Comparison of ENCODE assay signal across 8 cellular contexts in genomic region chr12:108630481-108631207, GRCh38. TPM values are rescaled to one million over a fixed set of nuclear protein-coding genes. Genes with fewer than 3 reads are reported as not detected.
DNase-seq lines count a peak whose midpoint lies in the region; ATAC-seq and TF ChIP-seq lines count a peak whose summit lies in the region.

No MANE protein-coding gene starts in this region.

- no peak for TF ChIP-seq POLR2A in upper lobe of left lung (IDR thresholded peaks at IDR 0.05)

- peak overlapping the region; percentile 100 for H3K4me3 Mint-ChIP-seq in activated naive CD4-positive, alpha-beta T cell treated with anti-CD3 and anti-CD28 coated beads, Interleukin-2, amount 10 ng/mL, durations not matched to agents 7 days and 5 days
- H3K4me3 Mint-ChIP-seq in activated CD8-positive, alpha-beta T cell treated with anti-CD3 and anti-CD28 coated beads, Interleukin-2, amount 10 ng/mL, durations not matched to agents 7 days and 5 days = peak overlapping the region; percentile 100
- peak overlapping the region; percentile 93 to 99 (median 96) for H3K4me3 Mint-ChIP-seq in immature natural killer cell

- TF ChIP-seq EP300 in upper lobe of left lung (IDR thresholded peaks at IDR 0.05) = no peak

- H3K36me3 Mint-ChIP-seq in activated naive CD4-positive, alpha-beta T cell treated with anti-CD3 and anti-CD28 coated beads, Interleukin-2, amount 10 ng/mL, durations not matched to agents 7 days and 5 days = peaks cover 63% of the 10 kb centered on the region
- H3K36me3 Mint-ChIP-seq in activated CD8-positive, alpha-beta T cell treated with anti-CD3 and anti-CD28 coated beads, Interleukin-2, amount 10 ng/mL, durations not matched to agents 7 days and 5 days (ENCODE audit: low read depth) = peaks cover 65% of the 10 kb centered on the region
- H3K36me3 Mint-ChIP-seq in immature natural killer cell = peaks cover 10 to 26% (median 16%) of the 10 kb centered on the region in 3 donors

- DNase-seq in activated naive CD4-positive, alpha-beta T cell treated with anti-CD3 and anti-CD28 coated beads, Interleukin-2, amount 10 ng/mL, durations not matched to agents 7 days and 5 days = peak; percentile 34
- no peak for DNase-seq in activated naive CD4-positive, alpha-beta T cell treated with anti-CD3 and anti-CD28 coated beads, Interleukin-2, amount 50 U/mL, for 16 hours
- DNase-seq in activated CD8-positive, alpha-beta T cell treated with anti-CD3 and anti-CD28 coated beads, Interleukin-2, amount 10 ng/mL, durations not matched to agents 7 days and 5 days = peak; percentile 47
- DNase-seq in immature natural killer cell (peak; percentile 78), upper lobe of left lung (no peak), cortex of kidney (lab: John Stamatoyannopoulos, UW) (no peak)

- no peaks in the 10 kb centered on the region for H3K9me3 ChIP-seq in upper lobe of left lung

- H3K4me1 Mint-ChIP-seq in activated naive CD4-positive, alpha-beta T cell treated with anti-CD3 and anti-CD28 coated beads, Interleukin-2, amount 10 ng/mL, durations not matched to agents 7 days and 5 days = peaks cover 64% of the 10 kb centered on the region
- H3K4me1 Mint-ChIP-seq in activated CD8-positive, alpha-beta T cell treated with anti-CD3 and anti-CD28 coated beads, Interleukin-2, amount 10 ng/mL, durations not matched to agents 7 days and 5 days (ENCODE audit: low read depth) = peaks cover 60% of the 10 kb centered on the region
- peaks cover 89 to 93% of the 10 kb centered on the region in 2 donors for H3K4me1 Mint-ChIP-seq in immature natural killer cell

- no peaks in the 10 kb centered on the region for H3K36me3 ChIP-seq in upper lobe of left lung

- WGBS in upper lobe of left lung, 2 donors = 59 to 77% methylated on average over 9 of the region's 9 CpGs

- POLR2A ChIA-PET in activated CD8-positive, alpha-beta T cell treated with anti-CD3 and anti-CD28 coated beads, Interleukin-2, amount 10 ng/mL, durations not matched to agents 7 days and 5 days (lab: Charles Lee) = interaction anchor here (0.7 to 10.9 kb wide), 4 partner anchors 12 to 1259 kb away, joined by 3 to 121 read pairs (median 60); partner anchors contain the start of genes ISCU and SART3

- H3K27me3 ChIP-seq in upper lobe of left lung = no peaks in the 10 kb centered on the region

- H3K27ac ChIP-seq in upper lobe of left lung = peak overlapping the region; percentile 81 to 89 (median 84)

- peak overlapping the region; percentile 100 for H3K27ac Mint-ChIP-seq in activated naive CD4-positive, alpha-beta T cell treated with anti-CD3 and anti-CD28 coated beads, Interleukin-2, amount 10 ng/mL, durations not matched to agents 7 days and 5 days
- H3K27ac Mint-ChIP-seq in activated CD8-positive, alpha-beta T cell treated with anti-CD3 and anti-CD28 coated beads, Interleukin-2, amount 10 ng/mL, durations not matched to agents 7 days and 5 days = peak overlapping the region; percentile 100
- H3K27ac Mint-ChIP-seq in immature natural killer cell = peak overlapping the region; percentile 98 to 100 (median 99)

- no peaks in the 10 kb centered on the region for H3K9me3 Mint-ChIP-seq in activated naive CD4-positive, alpha-beta T cell treated with anti-CD3 and anti-CD28 coated beads, Interleukin-2, amount 10 ng/mL, durations not matched to agents 7 days and 5 days
- H3K9me3 Mint-ChIP-seq in activated CD8-positive, alpha-beta T cell treated with anti-CD3 and anti-CD28 coated beads, Interleukin-2, amount 10 ng/mL, durations not matched to agents 7 days and 5 days (ENCODE audit: insufficient read depth) = no peaks in the 10 kb centered on the region
- no peaks in the 10 kb centered on the region for H3K9me3 Mint-ChIP-seq in immature natural killer cell

- peaks cover 58 to 78% (median 68%) of the 10 kb centered on the region in 4 donors for H3K4me1 ChIP-seq in upper lobe of left lung

- peak overlapping the region in 2 of 4 donors; percentile 39 to 52 for H3K4me3 ChIP-seq in upper lobe of left lung

- H3K27me3 Mint-ChIP-seq in activated naive CD4-positive, alpha-beta T cell treated with anti-CD3 and anti-CD28 coated beads, Interleukin-2, amount 10 ng/mL, durations not matched to agents 7 days and 5 days = peaks cover 3% of the 10 kb centered on the region
- H3K27me3 Mint-ChIP-seq in activated CD8-positive, alpha-beta T cell treated with anti-CD3 and anti-CD28 coated beads, Interleukin-2, amount 10 ng/mL, durations not matched to agents 7 days and 5 days (ENCODE audit: low read depth) = no peaks in the 10 kb centered on the region
- H3K27me3 Mint-ChIP-seq in immature natural killer cell (ENCODE audit: low read depth in 3 of 3) = peaks cover 32 to 54% (median 43%) of the 10 kb centered on the region in 3 donors

- CTCF ChIA-PET in activated naive CD4-positive, alpha-beta T cell treated with anti-CD3 and anti-CD28 coated beads, Interleukin-2, amount 10 ng/mL, durations not matched to agents 7 days and 5 days (lab: Charles Lee) = interaction anchor here (0.6 to 12.3 kb wide), 3 partner anchors 12 to 119 kb away, joined by 3 to 160 read pairs (median 4); no protein-coding TSS in a partner anchor
- CTCF ChIA-PET in activated CD8-positive, alpha-beta T cell treated with anti-CD3 and anti-CD28 coated beads, Interleukin-2, amount 10 ng/mL, durations not matched to agents 7 days and 5 days (lab: Charles Lee) = interaction anchor here (1.1 to 13.3 kb wide), 6 partner anchors 13 to 69 kb away, joined by 3 to 250 read pairs (median 21); partner anchors contain the start of genes ISCU and SART3

- no peak for ATAC-seq in activated CD8-positive, alpha-beta T cell treated with anti-CD3 and anti-CD28 coated beads, Interleukin-2, amount 10 ng/mL, durations not matched to agents 7 days and 5 days
- ATAC-seq in upper lobe of left lung (ENCODE audit: low FRiP score in 2 of 2) = no peak
- no peak for ATAC-seq in HG03432 (IDR thresholded peaks at IDR 0.05; ENCODE audit: unreplicated experiment)
- ATAC-seq in GM19397 (IDR thresholded peaks at IDR 0.05; ENCODE audit: unreplicated experiment) = no peak

- no peak for TF ChIP-seq CTCF in upper lobe of left lung (IDR thresholded peaks at IDR 0.05)

RNA-seq across cellular contexts. Expression of gene SELPLG, which starts 3.0 kb away (rescaled TPM):
- total RNA-seq in activated CD8-positive, alpha-beta T cell treated with anti-CD3 and anti-CD28 coated beads, Interleukin-2, amount 10 ng/mL, durations not matched to agents 7 days and 5 days = 100 to 1,000 TPM; 144 to 150 TPM
- polyA plus RNA-seq in immature natural killer cell = 100 to 1,000 TPM; 429 to 815 (median 508) TPM
- 10 to 100 TPM; 25.2 to 71.4 (median 42.5) TPM for total RNA-seq in upper lobe of left lung

RNA-seq across cellular contexts. Expression of gene TMEM119, which starts 32.8 kb away (rescaled TPM):
- total RNA-seq in activated CD8-positive, alpha-beta T cell treated with anti-CD3 and anti-CD28 coated beads, Interleukin-2, amount 10 ng/mL, durations not matched to agents 7 days and 5 days = not detected
- polyA plus RNA-seq in immature natural killer cell = under 1 TPM in 1 of 3 donors, not detected in 2; 0.47 TPM
- total RNA-seq in upper lobe of left lung = 10 to 100 TPM in 5 of 6 donors, 1 to 10 TPM in 1; 1.5 to 50.7 (median 20.5) TPM

Comparison
In these comparisons a context has a peak if more than half of its experiments do, and no peak if none do; other contexts are left out.
1. DNase-seq: peak in activated naive CD4-positive, alpha-beta T cell treated with anti-CD3 and anti-CD28 coated beads, Interleukin-2, amount 10 ng/mL, durations not matched to agents 7 days and 5 days (single experiment), activated CD8-positive, alpha-beta T cell treated with anti-CD3 and anti-CD28 coated beads, Interleukin-2, amount 10 ng/mL, durations not matched to agents 7 days and 5 days (single experiment) and immature natural killer cell (3 of 3); none in activated naive CD4-positive, alpha-beta T cell treated with anti-CD3 and anti-CD28 coated beads, Interleukin-2, amount 50 U/mL, for 16 hours (single experiment), upper lobe of left lung (0 of 2) and cortex of kidney (single experiment).
2. Peak in every context shown above with its lines, with median percentiles within 50 percentile points of each other: H3K27ac Mint-ChIP-seq and H3K4me3 Mint-ChIP-seq.